In genomic region chr12:126069549-126070165, GRCh38 we compare ENCODE assay signal across 8 cellular contexts.
A peak's percentile ranks its signal among the peaks of the same experiment; 100 is the strongest.
DNase-seq lines count a peak whose midpoint lies in the region; ATAC-seq and TF ChIP-seq lines count a peak whose summit lies in the region.

No MANE protein-coding gene starts in this region.

- H2AFZ ChIP-seq in neural progenitor cell (replicated peaks), result no peak overlapping the region

- H3K36me3 Mint-ChIP-seq in neural progenitor cell, result peaks cover 1% of the 10 kb centered on the region

- peak overlapping the region; percentile 2 for H3K4me3 Mint-ChIP-seq in neural progenitor cell

- H3K9ac ChIP-seq in neural progenitor cell, result no peak overlapping the region

- peaks cover 5% of the 10 kb centered on the region for H3K9me3 ChIP-seq in RWPE2 (ENCODE audit: severe bottlenecking)
- H3K9me3 ChIP-seq in neural progenitor cell (ENCODE audit: low read depth), result peaks cover 8% of the 10 kb centered on the region

- peak; percentile 10 for TF ChIP-seq CTCF in AG04449 (IDR thresholded peaks at IDR 0.05; ENCODE audit: insufficient read depth, low read length, missing control alignments)
- TF ChIP-seq CTCF in GM12873 (IDR thresholded peaks at IDR 0.05; ENCODE audit: insufficient read depth, low read depth, low read length, missing control alignments), result peak; percentile 76
- peak; percentile 83 for TF ChIP-seq CTCF in RWPE2 (IDR thresholded peaks at IDR 0.05; ENCODE audit: poor library complexity, severe bottlenecking)
- TF ChIP-seq CTCF in choroid plexus epithelial cell (conservative IDR thresholded peaks at IDR 0.05; ENCODE audit: low read depth, low read length), result peak; percentile 51
- peak; percentile 84 for TF ChIP-seq CTCF in neural progenitor cell (IDR thresholded peaks at IDR 0.05)

- H3K4me1 Mint-ChIP-seq in neural progenitor cell, result no peaks in the 10 kb centered on the region

- H3K36me3 ChIP-seq in RWPE2 (ENCODE audit: low read depth) (no peaks in the 10 kb centered on the region), neural progenitor cell (no peaks in the 10 kb centered on the region)

- H3F3A ChIP-seq in neural progenitor cell (ENCODE audit: low read depth), result no peaks in the 10 kb centered on the region

- POLR2A ChIA-PET in AG04449 (lab: Yijun Ruan, JAX), result no interaction called here

- ATAC-seq in RWPE2 (ENCODE audit: low read depth), result peak; percentile 49; the same call in 1 of the 3 replicates
- ATAC-seq in GM21360 (IDR thresholded peaks at IDR 0.05; ENCODE audit: unreplicated experiment), result no peak
- no peak for ATAC-seq in HG03159 (IDR thresholded peaks at IDR 0.05; ENCODE audit: unreplicated experiment)

- no peaks in the 10 kb centered on the region for H3K79me2 ChIP-seq in neural progenitor cell (ENCODE audit: low read depth)

- no peak overlapping the region for H3K4me2 ChIP-seq in neural progenitor cell

- in situ Hi-C loops in KBM-7 (cut with MboI; ENCODE audit: low pct_unique_long_range_greater_than_20kb, low sequenced_read_pairs), result no loop called here

- H3K9me3 Mint-ChIP-seq in neural progenitor cell, result peaks cover 59% of the 10 kb centered on the region

- H3K4me3 ChIP-seq in AG04449 (ENCODE audit: low read depth, low read length) (no peak overlapping the region), RWPE2 (ENCODE audit: severe bottlenecking) (no peak overlapping the region), choroid plexus epithelial cell (ENCODE audit: low read depth, low read length) (no peak overlapping the region), neural progenitor cell (no peak overlapping the region)

- no peak overlapping the region for H3K27ac Mint-ChIP-seq in neural progenitor cell

- H3K27me3 ChIP-seq in RWPE2 (ENCODE audit: insufficient read depth, poor library complexity, severe bottlenecking) (no peaks in the 10 kb centered on the region), neural progenitor cell (no peaks in the 10 kb centered on the region)

- no peak overlapping the region for H3K27ac ChIP-seq in RWPE2 (ENCODE audit: poor library complexity, severe bottlenecking)
- H3K27ac ChIP-seq in neural progenitor cell, result no peak overlapping the region

- CTCF ChIA-PET in AG04449 (lab: Yijun Ruan, JAX), result no interaction called here

- H3K4me1 ChIP-seq in RWPE2 (ENCODE audit: insufficient read depth, poor library complexity, severe bottlenecking), result no peaks in the 10 kb centered on the region
- no peaks in the 10 kb centered on the region for H3K4me1 ChIP-seq in neural progenitor cell

- peaks cover 9% of the 10 kb centered on the region for H3K27me3 Mint-ChIP-seq in neural progenitor cell (ENCODE audit: insufficient read depth, low read depth)

- DNase-seq in AG04449 (ENCODE audit: low read depth, low spot score) (no peak), KBM-7 (peak; percentile 73), RWPE2 (ENCODE audit: low spot score) (no peak), choroid plexus epithelial cell (ENCODE audit: low read depth) (peak; percentile 51), neural progenitor cell (ENCODE audit: low spot score) (peak; percentile 85)

- H4K20me1 ChIP-seq in neural progenitor cell (ENCODE audit: low read depth), result no peaks in the 10 kb centered on the region

Comparison
In these comparisons a context has a peak if more than half of its experiments do, and no peak if none do; other contexts are left out.
1. DNase-seq: peak in KBM-7 (single experiment), choroid plexus epithelial cell (single experiment) and neural progenitor cell (single experiment); none in AG04449 (single experiment) and RWPE2 (single experiment).
2. CTCF ChIP-seq: peak in every context shown above with its lines; median percentile 84 in neural progenitor cell; 83 in RWPE2; 76 in GM12873; 51 in choroid plexus epithelial cell; 10 in AG04449.